15 cellular contexts compared by ENCODE assay signal in genomic region chr1:18607289-18607760, GRCh38. TPM values are rescaled to one million over a fixed set of nuclear protein-coding genes. Genes with fewer than 3 reads are reported as not detected.
DNase-seq lines count a peak whose midpoint lies in the region; ATAC-seq and TF ChIP-seq lines count a peak whose summit lies in the region.
"Had no signal": no experiment of that assay in that cellular context is flagged by ENCODE, and none has a peak within 500 bp of the region (broad histone marks: within the 10 kb centered on the region; RNA-seq: fewer than 3 reads in every experiment).

No MANE protein-coding gene starts in this region.

- no peak for ATAC-seq in HG03520 (IDR thresholded peaks at IDR 0.05; ENCODE audit: unreplicated experiment)
- ATAC-seq: GM23338, HCT116 had no signal

- H3K4me2 ChIP-seq in mesendoderm (ENCODE audit: low read length): no peak overlapping the region
- H3K4me2 ChIP-seq: GM23338 had no signal

- no peak overlapping the region for H2AK5ac ChIP-seq in mesendoderm (ENCODE audit: low read length)

- peak overlapping the region; percentile 60 for H3K9ac ChIP-seq in SK-N-MC (ENCODE audit: insufficient read length)
- H3K9ac ChIP-seq in mesendoderm (ENCODE audit: low read length): no peak overlapping the region

- CTCF ChIA-PET in HEK293 (lab: Yijun Ruan, JAX): interaction anchor here (1.6 to 2.3 kb wide), 3 partner anchors 10 to 74 kb away, joined by 4 to 11 read pairs (median 10); no protein-coding TSS in a partner anchor

- H4K5ac ChIP-seq in mesendoderm (ENCODE audit: low read length): no peak overlapping the region

- no peak overlapping the region for H2BK120ac ChIP-seq in mesendoderm (ENCODE audit: low read depth, low read length)

- H3K27me3 ChIP-seq in mesendoderm (ENCODE audit: insufficient read depth, low read length, poor library complexity): no peaks in the 10 kb centered on the region

- H3K18ac ChIP-seq in mesendoderm (ENCODE audit: low read length): no peak overlapping the region

- H3K4me3 ChIP-seq in HEK293 (ENCODE audit: low read depth, low read length) (no peak overlapping the region), SK-N-MC (peak overlapping the region; percentile 21; the same call in 1 of the 2 replicates), mesendoderm (ENCODE audit: low read length) (no peak overlapping the region)
- H3K4me3 ChIP-seq: GM23338 had no signal

- H3K79me1 ChIP-seq in mesendoderm (ENCODE audit: low read length): no peaks in the 10 kb centered on the region

- no peak overlapping the region for H4K8ac ChIP-seq in mesendoderm (ENCODE audit: low read depth, low read length)

- no peak overlapping the region for H3K23ac ChIP-seq in mesendoderm (ENCODE audit: low read length)

- TF ChIP-seq CTCF in HEK293 (tag by site-specific recombination; IDR thresholded peaks at IDR 0.05): no peak

- no peaks in the 10 kb centered on the region for H3K79me2 ChIP-seq in mesendoderm (ENCODE audit: control insufficient read depth, insufficient read depth, low read length)

- POLR2A ChIA-PET in HEK293 (lab: Yijun Ruan, JAX): interaction anchor here (0.9 kb wide), 1 partner anchor 295 kb away, joined by 3 read pairs; the partner anchor contains the start of gene ALDH4A1

- H3K4me1 ChIP-seq in HEK293 (ENCODE audit: control insufficient read depth, insufficient read depth, low read length) (no peaks in the 10 kb centered on the region), mesendoderm (ENCODE audit: control insufficient read depth, low read depth, low read length) (no peaks in the 10 kb centered on the region)

- H2BK15ac ChIP-seq in mesendoderm (replicated peaks; ENCODE audit: low read depth): no peak overlapping the region

- H3K9me3 ChIP-seq in HEK293 (ENCODE audit: control insufficient read depth, insufficient read depth, low read depth, low read length): no peaks in the 10 kb centered on the region
- H3K9me3 ChIP-seq in SK-N-MC (ENCODE audit: low read depth, low read length): no peaks in the 10 kb centered on the region

- H3K56ac ChIP-seq in mesendoderm (ENCODE audit: low read length): peak overlapping the region; percentile 15

- WGBS in mesendoderm (ENCODE audit: extremely low coverage, insufficient coverage, low lambda C conversion rate): no CpG with 5 or more reads among the region's 7 CpGs

- H3K4ac ChIP-seq in mesendoderm (ENCODE audit: low read depth, low read length): no peak overlapping the region

- no peak overlapping the region for H3K27ac ChIP-seq in HEK293 (ENCODE audit: extremely low read depth, low read depth, low read length)
- peak overlapping the region; percentile 94 for H3K27ac ChIP-seq in SK-N-MC
- H3K27ac ChIP-seq in mesendoderm (ENCODE audit: low read depth, low read length): no peak overlapping the region
- H3K27ac ChIP-seq: HL-60 had no signal

- DNase-seq in SK-N-MC (ENCODE audit: low read depth, low spot score): no peak
- DNase-seq in mesendoderm: no peak
- no peak for DNase-seq in SHP77 treated with DMSO at 0.1 percent for 48 hours (lab: John Stamatoyannopoulos, UW)
- DNase-seq in stimulated activated CD4-positive, alpha-beta T cell treated with anti-CD3 and anti-CD28 coated beads, Interleukin-1b, Interleukin-23, amount 100 ng/mL, for 48 hours: no peak
- DNase-seq: AML-193; CD4-positive, alpha-beta memory T cell; DMS153; GDM1 had no signal

- no peak overlapping the region for H2BK5ac ChIP-seq in mesendoderm (ENCODE audit: low read length)

- no peaks in the 10 kb centered on the region for H3K36me3 ChIP-seq in HEK293 (ENCODE audit: control insufficient read depth in 2 of 2, insufficient read depth in 1 of 2, low read length in 2 of 2)
- no peaks in the 10 kb centered on the region for H3K36me3 ChIP-seq in SK-N-MC (ENCODE audit: insufficient read depth, low read length)
- H3K36me3 ChIP-seq in mesendoderm (ENCODE audit: control insufficient read depth, insufficient read depth, low read length): no peaks in the 10 kb centered on the region

TF ChIP-seq in HEK293, 187 proteins besides CTCF, POLR2A, EP300 and RAD21:
- peak; percentile 58 for TF ChIP-seq ZNF600 (tag by site-specific recombination; IDR thresholded peaks at IDR 0.05)
- no peak for TF ChIP-seq ZNF670 (tag by site-specific recombination; IDR thresholded peaks at IDR 0.05; ENCODE audit: low read depth)
- TF ChIP-seq ZFHX2 (tag by site-specific recombination; conservative IDR thresholded peaks at IDR 0.05): no peak
- no peak for TF ChIP-seq ZNF155 (tag by site-specific recombination; IDR thresholded peaks at IDR 0.05)
- no peak for TF ChIP-seq ZNF544 (tag by site-specific recombination; IDR thresholded peaks at IDR 0.05)
- no peak for TF ChIP-seq ZNF121 (tag by site-specific recombination; IDR thresholded peaks at IDR 0.05)
- no peak for TF ChIP-seq MYNN (tag by site-specific recombination; IDR thresholded peaks at IDR 0.05; ENCODE audit: borderline replicate concordance)
- TF ChIP-seq ATF2 (tag by site-specific recombination; IDR thresholded peaks at IDR 0.05; ENCODE audit: low read depth): peak; percentile 53; the same call in 1 of the 2 replicates
- no peak for TF ChIP-seq ZNF548 (tag by site-specific recombination; IDR thresholded peaks at IDR 0.05)
- 0 out of 2 replicates have a peak, but pooled peaks have one; percentile 44 for TF ChIP-seq SP7 (tag by site-specific recombination; IDR thresholded peaks at IDR 0.05)
- peak; percentile 69 for TF ChIP-seq SCRT2 (tag by site-specific recombination; IDR thresholded peaks at IDR 0.05)
- TF ChIP-seq ZNF335 (tag by site-specific recombination; conservative IDR thresholded peaks at IDR 0.05): 0 out of 2 replicates have a peak, but pooled peaks have one; percentile 18

RNA-seq across cellular contexts. Expression of gene PAX7, which starts 23.3 kb away (rescaled TPM):
- polyA plus RNA-seq in mesendoderm (2013, experiment 1 of 2): 0.06 TPM
- polyA plus RNA-seq in mesendoderm (2013, experiment 2 of 2): 0.01 TPM
- polyA plus RNA-seq: BJ; CD14-positive monocyte; CD4-positive, alpha-beta memory T cell; GM23338 had no signal
